1 cellular context compared by ENCODE assay signal in the genomic region with DNA sequence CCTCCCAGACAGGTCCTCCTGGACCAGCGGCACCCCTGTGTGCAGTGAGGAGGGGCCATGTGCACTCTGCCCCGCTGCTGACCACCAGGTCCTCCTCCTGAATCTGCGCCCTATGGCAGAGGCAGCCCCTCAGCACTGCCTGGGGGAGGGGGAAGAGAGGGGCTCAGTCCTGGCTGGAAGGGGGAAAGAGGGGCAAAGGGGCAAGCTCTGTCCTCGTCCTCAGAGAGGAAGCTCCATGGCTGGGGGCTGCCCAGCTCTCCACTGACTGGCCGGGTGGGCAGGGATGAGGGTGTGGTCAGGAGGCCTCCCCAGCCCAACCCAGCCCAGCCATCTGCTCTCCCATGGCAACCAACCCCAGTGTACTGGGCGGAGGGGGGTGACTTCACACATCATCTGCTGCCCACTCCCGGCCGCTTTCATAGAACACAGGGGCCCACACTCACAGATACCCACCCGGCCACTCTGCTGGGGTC.
TF ChIP-seq lines count a peak whose summit lies in the region.

No MANE protein-coding gene starts in this region.

TF ChIP-seq in SK-N-SH treated with all-trans-retinoic acid at 6 μM for 48 hours, 23 proteins besides CTCF, POLR2A, EP300 and RAD21 (continued from another document):
- TF ChIP-seq GLIS3 (CRISPR knock-in tag; IDR thresholded peaks at IDR 0.05) (no peak), ZNF8 (CRISPR knock-in tag; IDR thresholded peaks at IDR 0.05) (no peak), PPARA (CRISPR knock-in tag; IDR thresholded peaks at IDR 0.05; ENCODE audit: borderline replicate concordance) (no peak), CSDC2 (CRISPR knock-in tag; IDR thresholded peaks at IDR 0.05) (no peak)
